ENCODE assay signal across 20 cellular contexts in genomic region chr7:66662646-66663264, GRCh38.
"Had no signal": no experiment of that assay in that cellular context is flagged by ENCODE, and none has a peak within 500 bp of the region (broad histone marks: within the 10 kb centered on the region; RNA-seq: fewer than 3 reads in every experiment).

No MANE protein-coding gene starts in this region.

- H3K27me3 Mint-ChIP-seq: activated CD4-positive, alpha-beta T cell treated with anti-CD3 and anti-CD28 coated beads, Interleukin-2, amount 10 ng/mL, durations not matched to agents 24 days and 14 days; activated naive CD4-positive, alpha-beta T cell treated with anti-CD3 and anti-CD28 coated beads, Interleukin-2, amount 50 U/mL, for 24 hours; brain; memory B cell; stimulated activated naive B cell treated with anti-CD40 and anti-IgM and Interleukin-4, amounts not matched to agents 10 μg/mL and 1 μg/mL and 100 μg/mL, for 72 hours; T-helper 17 cell had no signal

- H3K27me3 ChIP-seq: heart right ventricle, right lobe of liver, transverse colon had no signal

- H3K4me3 Mint-ChIP-seq: activated CD4-positive, alpha-beta T cell treated with anti-CD3 and anti-CD28 coated beads, Interleukin-2, amount 10 ng/mL, durations not matched to agents 24 days and 14 days; activated naive CD4-positive, alpha-beta T cell treated with anti-CD3 and anti-CD28 coated beads, Interleukin-2, amount 50 U/mL, for 24 hours; brain; memory B cell; nephron progenitor cell; stimulated activated naive B cell treated with anti-CD40 and anti-IgM and Interleukin-4, amounts not matched to agents 10 μg/mL and 1 μg/mL and 100 μg/mL, for 72 hours; T-helper 17 cell had no signal

- H3K27ac ChIP-seq: heart right ventricle, right lobe of liver, skin epidermis, transverse colon had no signal

- H3K27ac Mint-ChIP-seq: activated CD4-positive, alpha-beta T cell treated with anti-CD3 and anti-CD28 coated beads, Interleukin-2, amount 10 ng/mL, durations not matched to agents 24 days and 14 days; activated naive CD4-positive, alpha-beta T cell treated with anti-CD3 and anti-CD28 coated beads, Interleukin-2, amount 50 U/mL, for 24 hours; brain; memory B cell; stimulated activated naive B cell treated with anti-CD40 and anti-IgM and Interleukin-4, amounts not matched to agents 10 μg/mL and 1 μg/mL and 100 μg/mL, for 72 hours; T-helper 17 cell had no signal

- H3K4me1 Mint-ChIP-seq: brain had no signal

- H3K4me3 ChIP-seq: heart right ventricle, right lobe of liver, skin epidermis, transverse colon had no signal

- DNase-seq: activated CD4-positive, alpha-beta T cell treated with anti-CD3 and anti-CD28 coated beads, Interleukin-2, amount 10 ng/mL, durations not matched to agents 24 days and 14 days; activated gamma-delta T cell treated with Interleukin-2 at 50 U/mL for 16 hours; activated T-cell treated with anti-CD3 and anti-CD28 coated beads, Interleukin-2, amount 50 U/mL, for 1 hour; aorta; caudate nucleus; effector memory CD4-positive, alpha-beta T cell; heart right ventricle; islet precursor cell; left cardiac atrium; nephron progenitor cell; nucleus accumbens; right lobe of liver; stimulated activated CD4-positive, alpha-beta T cell treated with anti-CD3 and anti-CD28 coated beads, Interleukin-2, amount 100 ng/mL, for 24 hours; stimulated activated naive B cell treated with anti-CD40 and anti-IgM and Interleukin-4, amounts not matched to agents 10 μg/mL and 1 μg/mL and 100 μg/mL, for 72 hours; T-helper 17 cell; transverse colon had no signal

- ATAC-seq: heart right ventricle; left cardiac atrium; stimulated activated naive B cell treated with anti-CD40 and anti-IgM and Interleukin-4, amounts not matched to agents 10 μg/mL and 1 μg/mL and 100 μg/mL, for 72 hours; T-helper 17 cell had no signal

- H3K9me3 Mint-ChIP-seq: activated CD4-positive, alpha-beta T cell treated with anti-CD3 and anti-CD28 coated beads, Interleukin-2, amount 10 ng/mL, durations not matched to agents 24 days and 14 days; activated naive CD4-positive, alpha-beta T cell treated with anti-CD3 and anti-CD28 coated beads, Interleukin-2, amount 50 U/mL, for 24 hours; memory B cell had no signal

- H3K36me3 ChIP-seq: heart right ventricle, right lobe of liver, transverse colon had no signal

- H3K9me3 ChIP-seq: heart right ventricle, right lobe of liver, transverse colon had no signal

- H3K4me1 ChIP-seq: right lobe of liver, transverse colon had no signal
